Comparison of ENCODE assay signal across 2 cellular contexts in the genomic region with DNA sequence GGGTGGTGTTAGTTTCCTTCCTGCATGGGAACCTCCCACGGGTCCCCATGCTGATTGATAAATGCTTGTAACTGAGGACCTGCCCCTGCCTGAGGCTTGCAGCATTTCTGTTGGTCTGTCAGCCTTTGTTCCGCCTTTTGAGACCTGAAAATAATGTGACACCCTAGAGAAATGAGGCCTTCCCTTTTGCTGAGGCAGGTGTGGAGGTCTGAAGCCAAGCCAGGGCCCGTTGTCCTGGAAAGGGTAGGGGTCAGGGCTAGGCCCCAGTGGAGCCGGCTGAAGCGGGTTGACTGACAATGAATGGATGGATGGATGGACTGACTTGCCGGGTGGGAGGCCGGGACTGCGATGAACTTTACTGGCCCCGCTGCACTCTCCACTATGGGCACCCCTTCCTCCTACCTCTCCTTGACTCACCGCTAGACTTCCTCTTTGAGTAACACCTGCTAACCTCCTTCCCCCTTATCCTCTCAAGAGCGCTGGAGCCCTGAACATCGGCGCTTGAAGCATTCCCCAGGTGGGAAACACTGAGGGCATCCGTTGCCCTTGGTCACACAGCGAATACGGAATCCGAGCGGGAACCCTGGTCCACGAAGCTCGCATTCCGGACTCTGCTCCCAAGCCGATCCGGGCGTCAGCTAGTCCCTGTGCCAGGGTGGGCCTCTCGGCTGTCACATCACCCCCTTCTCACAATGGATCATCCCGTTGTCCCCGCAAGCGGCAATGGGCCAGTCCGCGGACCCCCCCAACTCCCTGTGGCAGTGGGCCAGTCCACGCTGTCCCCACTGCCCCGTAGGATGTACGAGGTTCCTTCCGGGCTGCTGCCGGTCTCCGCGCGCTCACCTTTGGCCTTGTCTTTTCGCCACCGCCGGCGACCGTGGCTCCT.
TF ChIP-seq lines count a peak whose summit lies in the region.

No MANE protein-coding gene starts in this region.

TF ChIP-seq in A549, 52 proteins besides CTCF, POLR2A, EP300 and RAD21 (continued from another document):
- no peak for TF ChIP-seq RNF2 (IDR thresholded peaks at IDR 0.05; ENCODE audit: borderline replicate concordance, low read depth)
- TF ChIP-seq, protein P1, sequence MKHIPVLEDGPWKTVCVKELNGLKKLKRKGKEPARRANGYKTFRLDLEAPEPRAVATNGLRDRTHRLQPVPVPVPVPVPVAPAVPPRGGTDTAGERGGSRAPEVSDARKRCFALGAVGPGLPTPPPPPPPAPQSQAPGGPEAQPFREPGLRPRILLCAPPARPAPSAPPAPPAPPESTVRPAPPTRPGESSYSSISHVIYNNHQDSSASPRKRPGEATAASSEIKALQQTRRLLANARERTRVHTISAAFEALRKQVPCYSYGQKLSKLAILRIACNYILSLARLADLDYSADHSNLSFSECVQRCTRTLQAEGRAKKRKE (CRISPR knock-in tag; IDR thresholded peaks at IDR 0.05; ENCODE audit: low read depth): 0 out of 2 replicates have a peak, but pooled peaks have one; percentile 26

TF ChIP-seq in SK-N-SH treated with all-trans-retinoic acid at 6 μM for 48 hours, 23 proteins besides CTCF, POLR2A, EP300 and RAD21:
- TF ChIP-seq, protein P2, sequence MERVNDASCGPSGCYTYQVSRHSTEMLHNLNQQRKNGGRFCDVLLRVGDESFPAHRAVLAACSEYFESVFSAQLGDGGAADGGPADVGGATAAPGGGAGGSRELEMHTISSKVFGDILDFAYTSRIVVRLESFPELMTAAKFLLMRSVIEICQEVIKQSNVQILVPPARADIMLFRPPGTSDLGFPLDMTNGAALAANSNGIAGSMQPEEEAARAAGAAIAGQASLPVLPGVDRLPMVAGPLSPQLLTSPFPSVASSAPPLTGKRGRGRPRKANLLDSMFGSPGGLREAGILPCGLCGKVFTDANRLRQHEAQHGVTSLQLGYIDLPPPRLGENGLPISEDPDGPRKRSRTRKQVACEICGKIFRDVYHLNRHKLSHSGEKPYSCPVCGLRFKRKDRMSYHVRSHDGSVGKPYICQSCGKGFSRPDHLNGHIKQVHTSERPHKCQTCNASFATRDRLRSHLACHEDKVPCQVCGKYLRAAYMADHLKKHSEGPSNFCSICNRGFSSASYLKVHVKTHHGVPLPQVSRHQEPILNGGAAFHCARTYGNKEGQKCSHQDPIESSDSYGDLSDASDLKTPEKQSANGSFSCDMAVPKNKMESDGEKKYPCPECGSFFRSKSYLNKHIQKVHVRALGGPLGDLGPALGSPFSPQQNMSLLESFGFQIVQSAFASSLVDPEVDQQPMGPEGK (CRISPR knock-in tag; IDR thresholded peaks at IDR 0.05; ENCODE audit: borderline replicate concordance): no peak
- 0 out of 2 replicates have a peak, but pooled peaks have one; percentile 66 for TF ChIP-seq CSDC2 (CRISPR knock-in tag; IDR thresholded peaks at IDR 0.05)
